Comparison of ENCODE assay signal across 27 cellular contexts in the genomic region with DNA sequence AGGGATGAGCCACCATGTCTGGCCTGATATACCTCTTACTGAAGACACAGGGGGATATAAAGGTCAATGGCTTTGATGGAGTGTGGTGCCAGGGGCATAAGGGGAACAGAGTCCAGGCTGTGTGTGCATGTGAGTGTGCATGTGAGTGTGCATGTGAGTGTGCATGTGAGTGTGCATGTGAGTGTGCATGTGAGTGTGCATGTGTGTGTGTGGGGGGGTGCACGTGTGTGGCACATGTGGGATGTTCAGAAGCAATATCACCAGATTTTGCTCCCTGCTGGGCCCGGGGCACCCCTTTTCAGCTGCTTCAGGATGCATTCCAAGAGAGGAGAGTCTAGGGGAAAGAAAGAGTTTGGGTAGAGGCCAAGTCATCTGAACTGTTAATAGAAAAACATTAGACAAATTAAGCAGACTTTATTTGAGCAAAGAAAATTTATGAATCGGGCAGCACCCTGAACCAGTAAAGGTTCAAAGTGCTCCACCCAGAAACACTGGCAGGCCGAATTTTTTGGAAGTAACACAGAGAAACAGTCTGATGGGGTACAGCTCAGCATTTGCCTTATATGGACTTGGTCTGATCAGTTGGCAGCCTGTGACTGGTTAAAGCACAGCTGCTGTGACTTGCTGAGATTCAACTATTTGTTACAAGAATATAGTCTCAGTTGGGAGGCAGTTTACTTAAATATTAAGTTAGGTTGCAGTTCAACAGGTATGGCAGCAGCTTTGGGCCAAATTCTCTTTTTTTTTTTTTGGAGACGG. TPM values are rescaled to one million over a fixed set of nuclear protein-coding genes. Genes with fewer than 3 reads are reported as not detected.
DNase-seq lines count a peak whose midpoint lies in the region; ATAC-seq, FAIRE-seq and TF ChIP-seq lines count a peak whose summit lies in the region.
"Had no signal": no experiment of that assay in that cellular context is flagged by ENCODE, and none has a peak within 500 bp of the region (broad histone marks: within the 10 kb centered on the region; RNA-seq: fewer than 3 reads in every experiment).

No MANE protein-coding gene starts in this region.

- H3K23ac ChIP-seq in H9 (ENCODE audit: insufficient read length, low read depth, low read length) = no peak overlapping the region

- no peak overlapping the region for H2BK5ac ChIP-seq in H9 (ENCODE audit: insufficient read length, low read length)

- no peak overlapping the region for H2BK12ac ChIP-seq in H9 (ENCODE audit: insufficient read length, low read depth, low read length)

- no peak for ATAC-seq in K562
- ATAC-seq: SK-N-SH treated with all-trans-retinoic acid at 6 μM for 48 hours had no signal

- no peaks in the 10 kb centered on the region for H3K9me1 ChIP-seq in K562 (ENCODE audit: control insufficient read depth, insufficient read depth, low read length)

- FAIRE-seq in K562 (lab: Jason Lieb, UNC) = no peak
- FAIRE-seq: G401.6, GM18507 had no signal

- no TSS peak for BruUV-seq in K562 (replicated peaks; lab: Mats Ljungman, UMichigan)

- H3K4me1 ChIP-seq in H9 (ENCODE audit: insufficient read depth, low read length) (no peaks in the 10 kb centered on the region), K562 (replicated peaks in 1 of 2; ENCODE audit: control insufficient read depth in 2 of 2, insufficient read depth in 2 of 2, low read length in 2 of 2) (peaks cover 0 to 13% of the 10 kb centered on the region in 2 experiments; a peak in 1 of 5 replicates)
- H3K4me1 ChIP-seq: HAP-1 had no signal

- H3K79me1 ChIP-seq in H9 (ENCODE audit: insufficient read depth, low read depth, low read length, poor library complexity, severe bottlenecking) = no peaks in the 10 kb centered on the region

- TF ChIP-seq CTCF in H9 (conservative IDR thresholded peaks at IDR 0.05) = no peak
- TF ChIP-seq CTCF in K562 (IDR thresholded peaks at IDR 0.05 in 2 of 3, conservative IDR thresholded peaks at IDR 0.05 in 1 of 3; ENCODE audit: insufficient read depth in 2 of 3, low read depth in 1 of 3, low read length in 3 of 3) = no peak
- TF ChIP-seq CTCF in CD14-positive monocyte (IDR thresholded peaks at IDR 0.05) = no peak

- H3K23me2 ChIP-seq in H9 (ENCODE audit: insufficient read length, low read depth, low read length, poor library complexity, severe bottlenecking) = no peaks in the 10 kb centered on the region

- H3K4me3 ChIP-seq in K562 = no peak overlapping the region
- H3K4me3 ChIP-seq: HAP-1 had no signal

- no peak overlapping the region for H4K91ac ChIP-seq in H9 (ENCODE audit: insufficient read length, low read depth, low read length)

- H4K20me1 ChIP-seq in H9 (ENCODE audit: control insufficient read depth, insufficient read depth, insufficient read length) (no peaks in the 10 kb centered on the region), K562 (replicated peaks; ENCODE audit: control insufficient read depth, insufficient read depth, low read length) (no peaks in the 10 kb centered on the region)

- WGBS in H9 (ENCODE audit: extremely low coverage, insufficient read length, low lambda C conversion rate) = no CpG with 5 or more reads among the region's 5 CpGs
- WGBS in K562 (ENCODE audit: insufficient coverage, low coverage, missing lambda C conversion rate) = 9% methylated on average over 5 of the region's 5 CpGs

- H3K9me3 ChIP-seq in H9 (ENCODE audit: control insufficient read depth, low read depth, low read length) = no peaks in the 10 kb centered on the region
- no peaks in the 10 kb centered on the region for H3K9me3 ChIP-seq in K562 (replicated peaks; ENCODE audit: control insufficient read depth, insufficient read depth, low read depth, low read length)
- H3K9me3 ChIP-seq: HAP-1 had no signal

- H3K36me3 ChIP-seq in K562 (ENCODE audit: control insufficient read depth, insufficient read depth, low read length) = no peaks in the 10 kb centered on the region
- H3K36me3 ChIP-seq: HAP-1 had no signal

- TF ChIP-seq EP300 in K562 (IDR thresholded peaks at IDR 0.05; ENCODE audit: low read length) = no peak

- no peak overlapping the region for H3K4ac ChIP-seq in H9 (ENCODE audit: low read depth, low read length)

- no peak overlapping the region for H3K4me2 ChIP-seq in H9 (ENCODE audit: insufficient read depth, insufficient read length, low read length)
- no peak overlapping the region for H3K4me2 ChIP-seq in K562 (ENCODE audit: insufficient read depth, low read length)
- H3K4me2 ChIP-seq: KMS-11 had no signal

- H3K9me3 Mint-ChIP-seq in H9 (no peaks in the 10 kb centered on the region; a peak in 1 of 5 replicates), CD14-positive monocyte (peaks cover 1 to 8% (median 5%) of the 10 kb centered on the region in 7 donors)
- H3K9me3 Mint-ChIP-seq: CD8-positive, alpha-beta memory T cell had no signal

- no peak overlapping the region for H2AFZ ChIP-seq in H9 (ENCODE audit: low read length)
- H2AFZ ChIP-seq in K562 (ENCODE audit: low read depth, low read length) = no peak overlapping the region

- no peak overlapping the region for H2BK20ac ChIP-seq in H9 (ENCODE audit: low read depth, low read length, poor library complexity, severe bottlenecking)

- H3K56ac ChIP-seq in H9 (ENCODE audit: insufficient read length, low read depth, low read length) = no peak overlapping the region

- CTCF ChIA-PET in K562 (lab: Yijun Ruan, JAX; ENCODE audit: low intra/inter-chr PET ratio) = no interaction called here

- H3K9ac ChIP-seq in H9 (ENCODE audit: extremely low read depth, insufficient read length, low read length) (no peak overlapping the region), K562 (ENCODE audit: insufficient read depth in 1 of 2, low read depth in 2 of 2, low read length in 2 of 2) (no peak overlapping the region)
- H3K9ac ChIP-seq: KMS-11 had no signal

- H3K79me2 ChIP-seq in H9 (ENCODE audit: insufficient read depth, low read length) (no peaks in the 10 kb centered on the region), K562 (ENCODE audit: control insufficient read depth, insufficient read depth, low read length) (no peaks in the 10 kb centered on the region)

- H2BK15ac ChIP-seq in H9 (ENCODE audit: low read depth, low read length) = no peak overlapping the region

- H3K27ac ChIP-seq in H9 (ENCODE audit: insufficient read length, low read depth, low read length) (no peak overlapping the region), K562 (ENCODE audit: extremely low read depth, low read depth, low read length) (no peak overlapping the region)
- H3K27ac ChIP-seq: HL-60, KMS-11 had no signal

- H3K27me3 ChIP-seq in H9 (ENCODE audit: insufficient read depth, low read length) (no peaks in the 10 kb centered on the region), K562 (ENCODE audit: control insufficient read depth in 2 of 2, insufficient read depth in 2 of 2, low read length in 2 of 2) (peaks cover 24 to 42% of the 10 kb centered on the region in 2 experiments)

- intact Hi-C loops in K562 (cut with micrococcal nuclease) (no loop called here), posterior vena cava (cut with DNase I) (no loop called here), CD14-positive monocyte (cut with micrococcal nuclease) (no loop called here)

- no peak overlapping the region for H3K14ac ChIP-seq in H9 (ENCODE audit: insufficient read depth, low read length)

- no peak overlapping the region for H4K5ac ChIP-seq in H9 (ENCODE audit: insufficient read length, low read depth, low read length)

- H3K27ac Mint-ChIP-seq in H9 (no peak overlapping the region), CD14-positive monocyte (no peak overlapping the region)
- H3K27ac Mint-ChIP-seq: CD8-positive, alpha-beta memory T cell had no signal

- H3K4me1 Mint-ChIP-seq in H9 = peaks cover 0 to under 1% of the 10 kb centered on the region in 2 experiments; a peak in 1 of 4 replicates
- no peaks in the 10 kb centered on the region for H3K4me1 Mint-ChIP-seq in CD14-positive monocyte

- peak overlapping the region; percentile 34 for H3K18ac ChIP-seq in H9 (ENCODE audit: insufficient read length, low read depth, low read length)

- no peak for TF ChIP-seq RAD21 in K562 (CRISPR knock-in tag; conservative IDR thresholded peaks at IDR 0.05 in 1 of 2, IDR thresholded peaks at IDR 0.05 in 1 of 2)

- H3K36me3 Mint-ChIP-seq in H9 (ENCODE audit: insufficient read depth in 1 of 3, low read depth in 3 of 3) = no peaks in the 10 kb centered on the region; a peak in 1 of 7 replicates
- no peaks in the 10 kb centered on the region for H3K36me3 Mint-ChIP-seq in CD14-positive monocyte
- H3K36me3 Mint-ChIP-seq: CD8-positive, alpha-beta memory T cell had no signal

- H3T11ph ChIP-seq in H9 (ENCODE audit: low read length) = no peak overlapping the region

- H2AK5ac ChIP-seq in H9 (ENCODE audit: insufficient read length, low read length) = no peak overlapping the region

- POLR2A ChIA-PET in K562 (lab: Yijun Ruan, JAX) = interaction anchor here (0.6 kb wide), 2 partner anchors 9 to 63 kb away, joined by 3 read pairs; partner anchors contain the start of gene CHST5

- H3K4me3 Mint-ChIP-seq in H9 (no peak overlapping the region), CD14-positive monocyte (no peak overlapping the region)
- H3K4me3 Mint-ChIP-seq: CD8-positive, alpha-beta memory T cell had no signal

- no peak for TF ChIP-seq POLR2A in K562 (conservative IDR thresholded peaks at IDR 0.05)

- in situ Hi-C loops in K562 (cut with MboI) = no loop called here
- in situ Hi-C loops in ACHN (cut with HindIII; ENCODE audit: low pct_ligation_motif_present, low pct_unique_long_range_greater_than_20kb, low sequenced_read_pairs) = no loop called here

- H2BK120ac ChIP-seq in H9 (ENCODE audit: low read depth, low read length, poor library complexity, severe bottlenecking) = no peak overlapping the region

- H4K8ac ChIP-seq in H9 (replicated peaks; ENCODE audit: insufficient read length, low read depth, low read length) = no peak overlapping the region

- H3K27me3 Mint-ChIP-seq in H9 (ENCODE audit: low read depth) (no peaks in the 10 kb centered on the region), CD14-positive monocyte (ENCODE audit: low read depth in 3 of 3) (peaks cover 0 to 2% (median 0%) of the 10 kb centered on the region in 3 donors)
- H3K27me3 Mint-ChIP-seq: CD8-positive, alpha-beta memory T cell had no signal

- no peak for DNase-seq in H9
- no peak for DNase-seq in K562 (ENCODE audit: extremely low read depth in 1 of 4, low spot score in 3 of 4)
- peak; percentile 14 for DNase-seq in posterior vena cava (ENCODE audit: low spot score)
- DNase-seq in ACHN = no peak
- no peak for DNase-seq in DMS 273 (lab: John Stamatoyannopoulos, UW; ENCODE audit: unreplicated experiment)
- no peak for DNase-seq in CD14-positive monocyte (ENCODE audit: low spot score)
- DNase-seq: 8988T; AML-193; C1 segment of cervical spinal cord; Calu3; CD8-positive, alpha-beta memory T cell; NCI-H1092 treated with DMSO at 0.1 percent for 48 hours; NCI-H1436 treated with DMSO at 0.1 percent for 48 hours; NCI-H2029 treated with DMSO at 0.1 percent for 48 hours; NCI-H226; NCI-H510A treated with DMSO at 0.1 percent for 48 hours; NCI-H748 treated with DMSO at 0.1 percent for 48 hours; NK-92 treated with Interleukin-12 subunit alpha and Interleukin-12 subunit beta, amount 100 ng/mL, for 24 hours had no signal

RNA-seq across cellular contexts. Expression of gene CHST5, which starts 9.7 kb away (rescaled TPM):
- total RNA-seq in H9 (2021) = 0.11 TPM in 1 of 2 replicates, not detected in the other
- total RNA-seq in K562 (2011; cell fraction: chromatin; rRNA removed; ENCODE audit: low replicate concordance) = 0.48 and 0.88 TPM in 2 replicates
- total RNA-seq in K562 (2011; cell fraction: nucleolus; rRNA removed) = 0.26 and 0.50 TPM in 2 replicates
- total RNA-seq in K562 (2011; cell fraction: nucleoplasm; rRNA removed) = 0.59 and 0.76 TPM in 2 replicates
- not detected in 2 replicates for total RNA-seq in K562 (2014; rRNA removed)
- not detected in 2 replicates for total RNA-seq in K562 (2014; rRNA removed; fragmentation: Illumina TruSeq; extraction: Trizol)
- 0.07 TPM in 1 of 2 replicates, not detected in the other for total RNA-seq in K562 (2015; rRNA removed; fragmentation: Illumina TruSeq; extraction: Trizol)
- 0.18 and 0.20 TPM in 2 replicates for total RNA-seq in K562 (2021)
- polyA plus RNA-seq in K562 (2011; rRNA removed) = 0.06 and 0.09 TPM in 2 replicates
- 0.03 and 0.19 TPM in 2 replicates for polyA plus RNA-seq in K562 (2011; cell fraction: cytosol; rRNA removed)
- polyA plus RNA-seq in K562 (2011; cell fraction: nucleus; rRNA removed) = 0.34 and 0.58 TPM in 2 replicates
- polyA plus RNA-seq in K562 (2012) = not detected in 2 replicates
- polyA plus RNA-seq in K562 (2014; fragmentation: Illumina TruSeq; extraction: Trizol) = 0.40 TPM in 1 of 2 replicates, not detected in the other
- not detected for polyA plus RNA-seq in K562 (2014; fragmentation: Nextera tagmentation; extraction: Ambion mirVana)
- 0.05 and 0.21 TPM in 2 replicates for polyA plus RNA-seq in K562 (2014; rRNA removed)
- 0.07 and 0.09 TPM in 2 replicates for polyA minus RNA-seq in K562 (2011; rRNA and poly(A)+ RNA removed)
- polyA minus RNA-seq in K562 (2011; cell fraction: cytosol; rRNA and poly(A)+ RNA removed) = not detected in 2 replicates
- 0.22 TPM in 1 of 2 replicates, not detected in the other for polyA minus RNA-seq in K562 (2011; cell fraction: nucleus; rRNA and poly(A)+ RNA removed)
- total RNA-seq in posterior vena cava = not detected
- polyA plus RNA-seq in CD14-positive monocyte = not detected
- total RNA-seq: CD8-positive, alpha-beta memory T cell; Daoy had no signal
- polyA plus RNA-seq: AG04450; CD8-positive, alpha-beta memory T cell had no signal

RNA-seq across cellular contexts. Expression of gene TMEM231, which starts 29.8 kb away (rescaled TPM):
- total RNA-seq in H9 (2021) (3.4 and 5.2 TPM in 2 replicates), K562 (2014; rRNA removed) (9.0 and 13.0 TPM in 2 replicates), K562 (2014; rRNA removed; fragmentation: Illumina TruSeq; extraction: Trizol) (7.6 and 9.1 TPM in 2 replicates), K562 (2015; rRNA removed; fragmentation: Illumina TruSeq; extraction: Trizol) (6.8 and 7.2 TPM in 2 replicates), K562 (2021) (12.6 and 13.9 TPM in 2 replicates), posterior vena cava (1 to 10 TPM; 6.8 to 9.4 TPM)
- total RNA-seq in K562 (2011; cell fraction: chromatin; rRNA removed; ENCODE audit: low replicate concordance) = 31.6 and 45.2 TPM in 2 replicates
- total RNA-seq in K562 (2011; cell fraction: nucleolus; rRNA removed) = 32.4 and 38.0 TPM in 2 replicates
- 45.1 and 54.6 TPM in 2 replicates for total RNA-seq in K562 (2011; cell fraction: nucleoplasm; rRNA removed)
- polyA plus RNA-seq in K562 (2011; rRNA removed) (27.6 and 30.2 TPM in 2 replicates), K562 (2014; fragmentation: Illumina TruSeq; extraction: Trizol) (15.6 and 17.0 TPM in 2 replicates), K562 (2014; fragmentation: Nextera tagmentation; extraction: Ambion mirVana) (1 to 10 TPM; 1.6 to 2.8 TPM), K562 (2014; rRNA removed) (10.9 and 13.0 TPM in 2 replicates), CD14-positive monocyte (under 1 TPM; 0.27 to 0.75 TPM)
- polyA plus RNA-seq in K562 (2011; cell fraction: cytosol; rRNA removed) = 70.9 and 80.2 TPM in 2 replicates
- 37.7 and 43.4 TPM in 2 replicates for polyA plus RNA-seq in K562 (2011; cell fraction: nucleus; rRNA removed)
- polyA plus RNA-seq in K562 (2012) = 10.1 and 12.8 TPM in 2 replicates
- 29.7 and 48.7 TPM in 2 replicates for polyA minus RNA-seq in K562 (2011; rRNA and poly(A)+ RNA removed)
- 18.2 and 21.3 TPM in 2 replicates for polyA minus RNA-seq in K562 (2011; cell fraction: cytosol; rRNA and poly(A)+ RNA removed)
- polyA minus RNA-seq in K562 (2011; cell fraction: nucleus; rRNA and poly(A)+ RNA removed) = 16.7 and 17.2 TPM in 2 replicates

RNA-seq across cellular contexts. Expression of gene CHST6, which starts 31.0 kb away (rescaled TPM):
- total RNA-seq in H9 (2021) (20.7 and 20.8 TPM in 2 replicates), K562 (2014; rRNA removed) (0.05 TPM in 1 of 2 replicates, not detected in the other), K562 (2014; rRNA removed; fragmentation: Illumina TruSeq; extraction: Trizol) (not detected in 2 replicates), K562 (2015; rRNA removed; fragmentation: Illumina TruSeq; extraction: Trizol) (not detected in 2 replicates), K562 (2021) (0.02 and 0.09 TPM in 2 replicates), posterior vena cava (1 to 10 TPM in 1 of 2 donors, under 1 TPM in 1; 0.86 to 1.6 TPM)
- total RNA-seq in K562 (2011; cell fraction: chromatin; rRNA removed; ENCODE audit: low replicate concordance) = 0.16 TPM in 1 of 2 replicates, not detected in the other
- total RNA-seq in K562 (2011; cell fraction: nucleolus; rRNA removed) = under 0.01 TPM in 2 replicates
- 0.07 and 0.08 TPM in 2 replicates for total RNA-seq in K562 (2011; cell fraction: nucleoplasm; rRNA removed)
- polyA plus RNA-seq in K562 (2011; rRNA removed) (0.01 TPM in 1 of 2 replicates, not detected in the other), K562 (2014; fragmentation: Illumina TruSeq; extraction: Trizol) (not detected in 2 replicates), K562 (2014; fragmentation: Nextera tagmentation; extraction: Ambion mirVana) (not detected), K562 (2014; rRNA removed) (not detected in 2 replicates), CD14-positive monocyte (not detected)
- 0.04 TPM in 1 of 2 replicates, not detected in the other for polyA plus RNA-seq in K562 (2011; cell fraction: cytosol; rRNA removed)
- polyA plus RNA-seq in K562 (2011; cell fraction: nucleus; rRNA removed) = not detected in 2 replicates
- not detected in 2 replicates for polyA plus RNA-seq in K562 (2012)
- 0.04 TPM in 1 of 2 replicates, not detected in the other for polyA minus RNA-seq in K562 (2011; rRNA and poly(A)+ RNA removed)
- polyA minus RNA-seq in K562 (2011; cell fraction: cytosol; rRNA and poly(A)+ RNA removed) = not detected in 2 replicates
- polyA minus RNA-seq in K562 (2011; cell fraction: nucleus; rRNA and poly(A)+ RNA removed) = 0.11 and 0.13 TPM in 2 replicates
- total RNA-seq: HT-29 had no signal
- polyA plus RNA-seq: CD8-positive, alpha-beta memory T cell had no signal

RNA-seq across cellular contexts. Expression of gene GABARAPL2, which starts 40.0 kb away (rescaled TPM):
- 60.5 and 62.6 TPM in 2 replicates for total RNA-seq in H9 (2021)
- total RNA-seq in K562 (2011; cell fraction: chromatin; rRNA removed; ENCODE audit: low replicate concordance) = 39.7 and 43.4 TPM in 2 replicates
- 27.6 and 28.0 TPM in 2 replicates for total RNA-seq in K562 (2011; cell fraction: nucleolus; rRNA removed)
- 46.8 and 63.5 TPM in 2 replicates for total RNA-seq in K562 (2011; cell fraction: nucleoplasm; rRNA removed)
- 39.8 and 42.1 TPM in 2 replicates for total RNA-seq in K562 (2014; rRNA removed)
- total RNA-seq in K562 (2014; rRNA removed; fragmentation: Illumina TruSeq; extraction: Trizol) = 65.5 and 81.6 TPM in 2 replicates
- total RNA-seq in K562 (2015; rRNA removed; fragmentation: Illumina TruSeq; extraction: Trizol) = 49.0 and 50.5 TPM in 2 replicates
- total RNA-seq in K562 (2021) = 89.2 and 91.8 TPM in 2 replicates
- polyA plus RNA-seq in K562 (2011; rRNA removed) = 89.0 and 118 TPM in 2 replicates
- polyA plus RNA-seq in K562 (2011; cell fraction: cytosol; rRNA removed) = 44.7 and 87.3 TPM in 2 replicates
- 37.3 and 59.0 TPM in 2 replicates for polyA plus RNA-seq in K562 (2011; cell fraction: nucleus; rRNA removed)
- 113 TPM in 2 replicates for polyA plus RNA-seq in K562 (2012)
- polyA plus RNA-seq in K562 (2014; fragmentation: Illumina TruSeq; extraction: Trizol) = 88.2 and 94.1 TPM in 2 replicates
- 100 to 1,000 TPM; 252 to 288 TPM for polyA plus RNA-seq in K562 (2014; fragmentation: Nextera tagmentation; extraction: Ambion mirVana)
- polyA plus RNA-seq in K562 (2014; rRNA removed) = 101 and 105 TPM in 2 replicates
- polyA minus RNA-seq in K562 (2011; rRNA and poly(A)+ RNA removed) = 52.9 and 56.0 TPM in 2 replicates
- polyA minus RNA-seq in K562 (2011; cell fraction: cytosol; rRNA and poly(A)+ RNA removed) = 27.2 and 28.1 TPM in 2 replicates
- 14.4 and 26.2 TPM in 2 replicates for polyA minus RNA-seq in K562 (2011; cell fraction: nucleus; rRNA and poly(A)+ RNA removed)
- 10 to 100 TPM; 94.3 to 96.0 TPM for total RNA-seq in posterior vena cava
- 100 to 1,000 TPM; 280 to 302 TPM for polyA plus RNA-seq in CD14-positive monocyte
